In the genomic region with DNA sequence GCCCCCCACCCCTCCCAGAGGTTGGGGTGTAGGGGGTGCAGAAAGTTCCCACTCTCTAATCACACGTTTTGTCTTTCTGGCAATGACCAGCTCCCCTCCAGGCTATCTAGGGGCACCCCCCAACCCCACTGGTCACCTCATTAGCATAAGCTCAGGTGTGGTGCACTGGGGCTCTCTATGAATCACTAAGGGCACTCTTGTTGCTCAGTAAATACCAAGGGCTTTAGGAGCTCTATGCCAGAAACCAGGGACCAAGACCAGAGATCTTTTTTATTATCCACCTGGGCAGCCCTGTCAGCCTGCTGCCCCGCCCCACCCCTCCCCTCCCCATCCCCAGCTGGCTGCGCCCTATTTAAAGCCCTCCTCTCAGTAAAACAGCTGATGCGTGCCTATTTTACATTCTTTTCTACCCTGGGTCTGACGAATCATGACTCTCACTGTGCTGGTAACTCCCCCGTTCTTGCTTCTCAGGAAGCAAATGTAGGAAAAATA, we compare ENCODE assay signal across 9 cellular contexts. TPM values are rescaled to one million over a fixed set of nuclear protein-coding genes. Genes with fewer than 3 reads are reported as not detected.
A peak's percentile ranks its signal among the peaks of the same experiment; 100 is the strongest.
DNase-seq lines count a peak whose midpoint lies in the region; ATAC-seq and TF ChIP-seq lines count a peak whose summit lies in the region.
"Had no signal": no experiment of that assay in that cellular context is flagged by ENCODE, and none has a peak within 500 bp of the region (broad histone marks: within the 10 kb centered on the region; RNA-seq: fewer than 3 reads in every experiment).

No MANE protein-coding gene starts in this region.

- peaks cover 31% of the 10 kb centered on the region for H3K36me3 Mint-ChIP-seq in memory B cell

- H3K9ac ChIP-seq in BLaER1 treated with 17β-estradiol and CSF1 and Interleukin-3, amounts not matched to agents 10 nM and 100 nM, result no peak overlapping the region; a peak in 1 of 22 replicates

- peaks cover 1% of the 10 kb centered on the region for H3K9me3 Mint-ChIP-seq in memory B cell

- CTCF ChIA-PET in A673 (lab: Charles Lee), result no interaction called here

- H3K27me3 Mint-ChIP-seq in memory B cell, result no peaks in the 10 kb centered on the region

- no TSS peak for BruUV-seq in A673 (replicated peaks; lab: Mats Ljungman, UMichigan)

- H3K4me3 Mint-ChIP-seq in memory B cell, result no peak overlapping the region

- no peak overlapping the region for H3K4me3 ChIP-seq in BLaER1 treated with 17β-estradiol and CSF1 and Interleukin-3, amounts not matched to agents 10 nM and 100 nM
- no peak overlapping the region for H3K4me3 ChIP-seq in A673 (ENCODE audit: low read depth, low read length, poor library complexity, severe bottlenecking)
- H3K4me3 ChIP-seq in esophagus muscularis mucosa, result no peak overlapping the region

- WGBS in esophagus muscularis mucosa, result 86% methylated on average over 6 of the region's 6 CpGs

- H3K4me1 ChIP-seq in BLaER1 treated with 17β-estradiol and CSF1 and Interleukin-3, amounts not matched to agents 10 nM and 100 nM, result peaks cover 32 to 75% (median 69%) of the 10 kb centered on the region in 10 experiments
- no peaks in the 10 kb centered on the region for H3K4me1 ChIP-seq in A673 (ENCODE audit: insufficient read depth, low read length, poor library complexity, severe bottlenecking)
- H3K4me1 ChIP-seq in esophagus muscularis mucosa, result peaks cover 21 to 45% (median 36%) of the 10 kb centered on the region in 4 donors

- peaks cover 38 to 74% (median 60%) of the 10 kb centered on the region in 11 experiments for H3K36me3 ChIP-seq in BLaER1 treated with 17β-estradiol and CSF1 and Interleukin-3, amounts not matched to agents 10 nM and 100 nM
- H3K36me3 ChIP-seq in A673 (ENCODE audit: insufficient read depth, low read length, poor library complexity, severe bottlenecking) (no peaks in the 10 kb centered on the region), esophagus muscularis mucosa (peaks cover 0 to 14% (median 7%) of the 10 kb centered on the region in 4 donors)

- H3K9me3 ChIP-seq in BLaER1 treated with 17β-estradiol and CSF1 and Interleukin-3, amounts not matched to agents 10 nM and 100 nM (replicated peaks in 1 of 11), result peaks cover 4 to 22% (median 11%) of the 10 kb centered on the region in 11 experiments; a peak in 14 of 22 replicates
- H3K9me3 ChIP-seq in A673 (ENCODE audit: low read depth, low read length, poor library complexity, severe bottlenecking) (no peaks in the 10 kb centered on the region), esophagus muscularis mucosa (no peaks in the 10 kb centered on the region)

- H3K27ac Mint-ChIP-seq in memory B cell, result peak overlapping the region; percentile 28

- no peak for TF ChIP-seq POLR2A in esophagus muscularis mucosa (IDR thresholded peaks at IDR 0.05; ENCODE audit: low read depth)

- intact Hi-C loops in A673 (cut with micrococcal nuclease; ENCODE audit: unreplicated experiment), result no loop called here
- intact Hi-C loops in esophagus muscularis mucosa (cut with DNase I), result no loop called here

- ATAC-seq in HG02610 (IDR thresholded peaks at IDR 0.05; ENCODE audit: unreplicated experiment) (peak; percentile 49), memory B cell (ENCODE audit: low read depth) (no peak), GM19397 (IDR thresholded peaks at IDR 0.05; ENCODE audit: unreplicated experiment) (no peak)

- TF ChIP-seq CTCF in A673 (conservative IDR thresholded peaks at IDR 0.05; ENCODE audit: low read depth, low read length) (no peak), esophagus muscularis mucosa (IDR thresholded peaks at IDR 0.05) (no peak)

- POLR2A ChIA-PET in A673 (lab: Charles Lee; ENCODE audit: low non-redundant PET), result no interaction called here

- H3K4me2 ChIP-seq in BLaER1 treated with 17β-estradiol and CSF1 and Interleukin-3, amounts not matched to agents 10 nM and 100 nM, result peak overlapping the region; percentile 16 to 56 (median 47); a peak in 18 of 22 replicates

- DNase-seq in amniotic epithelial cell (ENCODE audit: low read depth) (peak; percentile 75), memory B cell (ENCODE audit: low spot score in 2 of 2) (no peak), A673 (ENCODE audit: low spot score) (no peak), amniotic stem cell (lab: John Stamatoyannopoulos, UW) (no peak), esophagus muscularis mucosa (ENCODE audit: extremely low spot score) (no peak)
- DNase-seq: MV-4-11 had no signal

- H3K27ac ChIP-seq in BLaER1 treated with 17β-estradiol and CSF1 and Interleukin-3, amounts not matched to agents 10 nM and 100 nM, result no peak overlapping the region
- H3K27ac ChIP-seq in A673 (ENCODE audit: low read depth, low read length, poor library complexity, severe bottlenecking) (no peak overlapping the region), esophagus muscularis mucosa (replicated peaks in 1 of 4) (no peak overlapping the region)

- no peak for TF ChIP-seq EP300 in esophagus muscularis mucosa (IDR thresholded peaks at IDR 0.05)

- H4K20me1 ChIP-seq in BLaER1 treated with 17β-estradiol and CSF1 and Interleukin-3, amounts not matched to agents 10 nM and 100 nM, result peaks cover 46 to 93% (median 83%) of the 10 kb centered on the region in 11 experiments; a peak in 21 of 22 replicates

- peaks cover 43% of the 10 kb centered on the region for H3K4me1 Mint-ChIP-seq in memory B cell

- H3K27me3 ChIP-seq in BLaER1 treated with 17β-estradiol and CSF1 and Interleukin-3, amounts not matched to agents 10 nM and 100 nM, result no peaks in the 10 kb centered on the region
- H3K27me3 ChIP-seq in A673 (replicated peaks; ENCODE audit: insufficient read depth, low read depth, low read length, poor library complexity) (no peaks in the 10 kb centered on the region), esophagus muscularis mucosa (no peaks in the 10 kb centered on the region)

RNA-seq across cellular contexts. Expression of a gene that starts 24.3 kb away (rescaled TPM):
- total RNA-seq in A673 (2021) (21.6 and 24.4 TPM in 2 replicates), esophagus muscularis mucosa (100 to 1,000 TPM in 2 of 4 donors, 10 to 100 TPM in 2; 59.8 to 130 (median 96.2) TPM)
